Comparison of ENCODE assay signal across 8 cellular contexts in genomic region chr2:218876562-218877219, GRCh38. TPM values are rescaled to one million over a fixed set of nuclear protein-coding genes. Genes with fewer than 3 reads are reported as not detected.
DNase-seq lines count a peak whose midpoint lies in the region; ATAC-seq, FAIRE-seq and TF ChIP-seq lines count a peak whose summit lies in the region.

No MANE protein-coding gene starts in this region.

- 3% methylated on average over 3 of the region's 3 CpGs for WGBS in liver

- no peaks in the 10 kb centered on the region for H3K4me1 ChIP-seq in colonic mucosa
- peaks cover 4 to 18% (median 9%) of the 10 kb centered on the region in 4 donors for H3K4me1 ChIP-seq in liver (ENCODE audit: control insufficient read depth in 4 of 4, insufficient read depth in 4 of 4, low read length in 3 of 4)

- intact Hi-C loops in colonic mucosa (cut with DNase I): loop anchor here (2.0 to 5.0 kb wide), 2 partner anchors 22 to 101 kb away; no protein-coding TSS in a partner anchor

- no peak for ATAC-seq in HG02884 (IDR thresholded peaks at IDR 0.05; ENCODE audit: unreplicated experiment)

- peak; percentile 94 for FAIRE-seq in GM19239 (lab: Jason Lieb, UNC)

- no peak overlapping the region for H3K4me3 ChIP-seq in colonic mucosa
- H3K4me3 ChIP-seq in liver (ENCODE audit: low read depth in 1 of 3, low read length in 3 of 3): no peak overlapping the region

- peak; percentile 90 to 94 for TF ChIP-seq RAD21 in liver (IDR thresholded peaks at IDR 0.05)

- peak; percentile 93 for TF ChIP-seq CTCF in colonic mucosa (IDR thresholded peaks at IDR 0.05)
- peak; percentile 87 for TF ChIP-seq CTCF in liver (IDR thresholded peaks at IDR 0.05; ENCODE audit: low read depth, low read length, missing input control)

- H3K27ac ChIP-seq in colonic mucosa (no peak overlapping the region), liver (ENCODE audit: low read depth in 1 of 2, low read length in 2 of 2) (no peak overlapping the region)

- H3K9me3 ChIP-seq in colonic mucosa (no peaks in the 10 kb centered on the region), liver (ENCODE audit: control insufficient read depth in 4 of 4, low read length in 3 of 4) (no peaks in the 10 kb centered on the region)

- DNase-seq in AG08395 (ENCODE audit: low spot score): peak; percentile 78
- DNase-seq in GM19239 (ENCODE audit: insufficient read length, low spot score): peak; percentile 65
- peak; percentile 53 to 67 for DNase-seq in NCI-H446 (lab: John Stamatoyannopoulos, UW)
- DNase-seq in activated CD4-positive, alpha-beta T cell treated with anti-CD3 and anti-CD28 coated beads for 4 hours: peak; percentile 56 to 81
- DNase-seq in colonic mucosa: peak; percentile 67
- DNase-seq in stimulated activated CD8-positive, alpha-beta memory T cell treated with anti-CD3 and anti-CD28 coated beads, Interleukin-15, amount 100 ng/mL, for 1 hour (ENCODE audit: low read depth): peak; percentile 60

- H3K9ac ChIP-seq in colonic mucosa (ENCODE audit: low read depth in 2 of 2, low read length in 2 of 2) (no peak overlapping the region), liver (ENCODE audit: low read depth in 1 of 2, low read length in 2 of 2) (no peak overlapping the region)

- H3K36me3 ChIP-seq in colonic mucosa (no peaks in the 10 kb centered on the region), liver (ENCODE audit: control insufficient read depth in 4 of 4, insufficient read depth in 3 of 4, low read depth in 1 of 4, low read length in 3 of 4) (no peaks in the 10 kb centered on the region)

- H3K27me3 ChIP-seq in colonic mucosa: peaks cover 73% of the 10 kb centered on the region
- H3K27me3 ChIP-seq in liver (ENCODE audit: control insufficient read depth in 4 of 4, insufficient read depth in 4 of 4, low read length in 3 of 4): peaks cover 14 to 36% (median 18%) of the 10 kb centered on the region in 4 donors

TF ChIP-seq in liver, 16 proteins besides CTCF, POLR2A, EP300 and RAD21:
- TF ChIP-seq FOXA1 (IDR thresholded peaks at IDR 0.05): no peak
- no peak for TF ChIP-seq ATF3 (IDR thresholded peaks at IDR 0.05)
- TF ChIP-seq FOXA2 (IDR thresholded peaks at IDR 0.05): no peak
- TF ChIP-seq RXRA (IDR thresholded peaks at IDR 0.05): no peak

RNA-seq across cellular contexts. Expression of gene WNT10A, which starts 4.0 kb away (rescaled TPM):
- total RNA-seq in colonic mucosa: under 1 TPM; 0.44 to 0.61 TPM
- total RNA-seq in liver: under 1 TPM; 0.05 to 0.08 TPM
- under 1 TPM in 1 of 2 donors, not detected in 1; 0.01 TPM for polyA plus RNA-seq in liver

RNA-seq across cellular contexts. Expression of gene WNT6, which starts 17.1 kb away (rescaled TPM):
- under 1 TPM; 0.25 to 0.37 TPM for total RNA-seq in colonic mucosa
- under 1 TPM in 1 of 2 donors, not detected in 1; 0.08 TPM for total RNA-seq in liver
- polyA plus RNA-seq in liver: under 1 TPM in 1 of 2 donors, not detected in 1; 0.20 TPM

RNA-seq across cellular contexts. Expression of gene PRKAG3, which starts 45.1 kb away (rescaled TPM):
- not detected for total RNA-seq in colonic mucosa
- total RNA-seq in liver: not detected
- under 1 TPM in 1 of 2 donors, not detected in 1; 0.08 TPM for polyA plus RNA-seq in liver
